ENCODE assay signal across 1 cellular context in the genomic region with DNA sequence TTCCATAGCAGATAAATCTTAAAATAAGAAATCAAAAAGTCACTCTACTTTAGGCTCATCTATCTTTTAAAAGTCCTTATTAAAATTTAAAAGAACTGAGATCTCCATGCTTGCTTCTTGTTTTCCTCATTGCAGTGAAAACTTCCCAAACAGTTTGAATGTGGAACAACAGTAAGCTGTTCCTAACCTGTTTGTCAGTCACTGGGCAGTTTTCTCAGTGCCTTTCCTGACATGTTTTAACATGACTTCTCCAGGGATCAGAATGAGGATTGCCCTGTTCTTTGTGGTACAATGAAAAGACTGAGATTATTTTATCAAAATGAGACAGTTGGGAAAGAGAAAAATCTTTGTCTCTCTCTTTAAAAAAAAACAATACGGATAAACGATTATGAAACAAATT.
TF ChIP-seq lines count a peak whose summit lies in the region.

No MANE protein-coding gene starts in this region.

TF ChIP-seq in IMR-90, 13 proteins besides CTCF, POLR2A, EP300 and RAD21:
- no peak for TF ChIP-seq CEBPB (IDR thresholded peaks at IDR 0.05; ENCODE audit: low read depth, low read length)
- no peak for TF ChIP-seq RCOR1 (IDR thresholded peaks at IDR 0.05; ENCODE audit: insufficient replicate concordance, low read length)
- no peak for TF ChIP-seq NFE2L2 (IDR thresholded peaks at IDR 0.05; ENCODE audit: low read depth, low read length)
- no peak for TF ChIP-seq BHLHE40 (IDR thresholded peaks at IDR 0.05; ENCODE audit: low read depth, low read length)
- no peak for TF ChIP-seq MAZ (IDR thresholded peaks at IDR 0.05; ENCODE audit: borderline replicate concordance, low read depth, low read length)
- TF ChIP-seq, protein P1, sequence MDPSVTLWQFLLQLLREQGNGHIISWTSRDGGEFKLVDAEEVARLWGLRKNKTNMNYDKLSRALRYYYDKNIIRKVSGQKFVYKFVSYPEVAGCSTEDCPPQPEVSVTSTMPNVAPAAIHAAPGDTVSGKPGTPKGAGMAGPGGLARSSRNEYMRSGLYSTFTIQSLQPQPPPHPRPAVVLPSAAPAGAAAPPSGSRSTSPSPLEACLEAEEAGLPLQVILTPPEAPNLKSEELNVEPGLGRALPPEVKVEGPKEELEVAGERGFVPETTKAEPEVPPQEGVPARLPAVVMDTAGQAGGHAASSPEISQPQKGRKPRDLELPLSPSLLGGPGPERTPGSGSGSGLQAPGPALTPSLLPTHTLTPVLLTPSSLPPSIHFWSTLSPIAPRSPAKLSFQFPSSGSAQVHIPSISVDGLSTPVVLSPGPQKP (IDR thresholded peaks at IDR 0.05; ENCODE audit: borderline replicate concordance, low read depth, low read length) = no peak
- no peak for TF ChIP-seq FOS (IDR thresholded peaks at IDR 0.05; ENCODE audit: low read depth, low read length)
- no peak for TF ChIP-seq RFX5 (IDR thresholded peaks at IDR 0.05; ENCODE audit: low read depth, low read length)
- TF ChIP-seq MXI1 (IDR thresholded peaks at IDR 0.05; ENCODE audit: borderline replicate concordance, low read depth, low read length) = no peak
- TF ChIP-seq CHD1 (IDR thresholded peaks at IDR 0.05; ENCODE audit: low read depth, low read length) = no peak
- TF ChIP-seq MAFK (IDR thresholded peaks at IDR 0.05; ENCODE audit: low read depth, low read length) = no peak
- TF ChIP-seq SMC3 (IDR thresholded peaks at IDR 0.05; ENCODE audit: low read depth, low read length) = no peak
- TF ChIP-seq, protein P2, sequence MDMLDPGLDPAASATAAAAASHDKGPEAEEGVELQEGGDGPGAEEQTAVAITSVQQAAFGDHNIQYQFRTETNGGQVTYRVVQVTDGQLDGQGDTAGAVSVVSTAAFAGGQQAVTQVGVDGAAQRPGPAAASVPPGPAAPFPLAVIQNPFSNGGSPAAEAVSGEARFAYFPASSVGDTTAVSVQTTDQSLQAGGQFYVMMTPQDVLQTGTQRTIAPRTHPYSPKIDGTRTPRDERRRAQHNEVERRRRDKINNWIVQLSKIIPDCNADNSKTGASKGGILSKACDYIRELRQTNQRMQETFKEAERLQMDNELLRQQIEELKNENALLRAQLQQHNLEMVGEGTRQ (IDR thresholded peaks at IDR 0.05; ENCODE audit: low read depth, low read length) = no peak
